Comparison of ENCODE assay signal across 17 cellular contexts in the genomic region with DNA sequence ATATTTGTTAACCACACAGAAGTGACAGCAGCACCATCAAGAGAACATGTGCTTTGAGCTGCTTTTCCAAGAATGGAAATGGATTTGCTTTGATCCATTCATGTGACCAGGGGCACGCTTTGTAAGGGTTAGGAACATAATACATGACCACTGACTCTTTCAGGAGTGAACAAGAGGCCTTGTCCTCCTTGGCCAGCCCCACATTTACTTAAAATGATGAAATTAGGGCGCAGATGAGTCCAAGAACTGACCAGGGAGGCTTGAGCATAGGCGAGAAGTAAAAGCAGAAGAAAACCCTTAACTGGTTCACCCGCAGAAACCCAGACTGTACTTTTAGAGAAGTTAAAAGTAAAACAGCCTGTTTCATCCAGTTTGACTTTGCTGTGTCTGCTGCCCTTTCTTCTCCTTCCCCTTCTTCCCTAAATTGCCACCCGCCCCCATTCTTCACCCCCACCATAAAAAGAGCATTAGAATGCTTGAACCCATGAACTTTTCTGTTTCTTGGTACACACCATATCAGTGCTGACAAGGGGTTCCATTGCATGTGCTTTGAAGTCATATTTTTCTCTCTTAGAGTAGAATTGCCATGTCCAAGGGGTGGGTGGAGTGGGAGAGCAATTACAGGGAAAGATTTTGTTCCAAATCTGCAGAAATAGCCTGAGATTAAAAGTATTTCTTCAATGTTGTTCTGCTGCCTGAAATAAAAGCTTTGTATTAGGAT. TPM values are rescaled to one million over a fixed set of nuclear protein-coding genes. Genes with fewer than 3 reads are reported as not detected.
DNase-seq lines count a peak whose midpoint lies in the region; ATAC-seq, FAIRE-seq and TF ChIP-seq lines count a peak whose summit lies in the region.
"Had no signal": no experiment of that assay in that cellular context is flagged by ENCODE, and none has a peak within 500 bp of the region (broad histone marks: within the 10 kb centered on the region; RNA-seq: fewer than 3 reads in every experiment).

No MANE protein-coding gene starts in this region.

- TF ChIP-seq CTCF in gastroesophageal sphincter (IDR thresholded peaks at IDR 0.05): no peak

- H3K4me3 ChIP-seq in gastroesophageal sphincter: no peak overlapping the region
- H3K4me3 ChIP-seq: prostate gland had no signal

- DNase-seq in GM12891 (ENCODE audit: insufficient read length, low spot score) (no peak), OCI-M1 (lab: John Stamatoyannopoulos, UW) (peak; percentile 88), superior temporal gyrus (ENCODE audit: extremely low spot score) (peak; percentile 37), NCI-H345 (lab: John Stamatoyannopoulos, UW) (no peak)
- no peak for DNase-seq in effector CD8-positive, alpha-beta T cell (lab: John Stamatoyannopoulos, UW)
- no peak for DNase-seq in central memory CD4-positive, alpha-beta T cell
- no peak for DNase-seq in activated naive CD8-positive, alpha-beta T cell treated with anti-CD3 and anti-CD28 coated beads, Interleukin-2, amount 50 U/mL, for 24 hours
- DNase-seq: activated CD4-positive, alpha-beta T cell treated with anti-CD3 and anti-CD28 coated beads for 36 hours; activated T-cell treated with anti-CD3 and anti-CD28 coated beads, Interleukin-2, amount 50 U/mL, for 24 hours; Karpas-422; NK-92 treated with Interleukin-12 subunit alpha and Interleukin-12 subunit beta, amount 100 ng/mL, for 24 hours; stimulated activated CD4-positive, alpha-beta T cell treated with anti-CD3 and anti-CD28 coated beads, Interleukin-2, amount 100 ng/mL, for 24 hours had no signal

- no peak for ATAC-seq in gastroesophageal sphincter
- no peak for ATAC-seq in activated naive CD8-positive, alpha-beta T cell treated with anti-CD3 and anti-CD28 coated beads, Interleukin-2, amount 50 U/mL, for 24 hours
- ATAC-seq: activated CD4-positive, alpha-beta T cell treated with anti-CD3 and anti-CD28 coated beads for 36 hours had no signal

- no peak overlapping the region for H3K27ac Mint-ChIP-seq in activated naive CD8-positive, alpha-beta T cell treated with anti-CD3 and anti-CD28 coated beads, Interleukin-2, amount 50 U/mL, for 24 hours
- H3K27ac Mint-ChIP-seq: activated CD4-positive, alpha-beta T cell treated with anti-CD3 and anti-CD28 coated beads for 36 hours; activated T-cell treated with anti-CD3 and anti-CD28 coated beads, Interleukin-2, amount 50 U/mL, for 24 hours had no signal

- H3K27ac ChIP-seq in gastroesophageal sphincter: peak overlapping the region in 3 of 4 donors; percentile 46 to 100 (median 99)
- H3K27ac ChIP-seq: C4-2B, prostate gland had no signal

- peaks cover 26% of the 10 kb centered on the region for H3K4me1 Mint-ChIP-seq in activated naive CD8-positive, alpha-beta T cell treated with anti-CD3 and anti-CD28 coated beads, Interleukin-2, amount 50 U/mL, for 24 hours

- no peaks in the 10 kb centered on the region for H3K27me3 ChIP-seq in gastroesophageal sphincter

- peaks cover 33% of the 10 kb centered on the region for H3K27me3 Mint-ChIP-seq in activated naive CD8-positive, alpha-beta T cell treated with anti-CD3 and anti-CD28 coated beads, Interleukin-2, amount 50 U/mL, for 24 hours

- H3K4me3 Mint-ChIP-seq in activated naive CD8-positive, alpha-beta T cell treated with anti-CD3 and anti-CD28 coated beads, Interleukin-2, amount 50 U/mL, for 24 hours: no peak overlapping the region
- H3K4me3 Mint-ChIP-seq: activated CD4-positive, alpha-beta T cell treated with anti-CD3 and anti-CD28 coated beads for 36 hours; activated T-cell treated with anti-CD3 and anti-CD28 coated beads, Interleukin-2, amount 50 U/mL, for 24 hours had no signal

- WGBS in gastroesophageal sphincter (ENCODE audit: low coverage in 1 of 2), 2 donors: 65 to 100% methylated on average over 2 to 4 of the region's 5 CpGs

- peaks cover 3% of the 10 kb centered on the region for H3K36me3 Mint-ChIP-seq in activated naive CD8-positive, alpha-beta T cell treated with anti-CD3 and anti-CD28 coated beads, Interleukin-2, amount 50 U/mL, for 24 hours (ENCODE audit: low read depth)

- TF ChIP-seq EP300 in gastroesophageal sphincter (IDR thresholded peaks at IDR 0.05): no peak

- peak; percentile 16 for FAIRE-seq in GM12891 (lab: Jason Lieb, UNC)

- H3K9me3 ChIP-seq in gastroesophageal sphincter: no peaks in the 10 kb centered on the region
- H3K9me3 ChIP-seq: prostate gland had no signal

- TF ChIP-seq POLR2A in GM12891 (IDR thresholded peaks at IDR 0.05; ENCODE audit: low read depth, low read length): no peak
- no peak for TF ChIP-seq POLR2A in gastroesophageal sphincter (IDR thresholded peaks at IDR 0.05)

- H3K9me3 Mint-ChIP-seq in activated naive CD8-positive, alpha-beta T cell treated with anti-CD3 and anti-CD28 coated beads, Interleukin-2, amount 50 U/mL, for 24 hours: no peaks in the 10 kb centered on the region
- H3K9me3 Mint-ChIP-seq: activated T-cell treated with anti-CD3 and anti-CD28 coated beads, Interleukin-2, amount 50 U/mL, for 24 hours had no signal

- H3K4me1 ChIP-seq in gastroesophageal sphincter: peaks cover 5 to 39% (median 8%) of the 10 kb centered on the region in 3 donors
- H3K4me1 ChIP-seq: prostate gland had no signal

- peaks cover 0 to 13% of the 10 kb centered on the region in 2 donors for H3K36me3 ChIP-seq in gastroesophageal sphincter
- H3K36me3 ChIP-seq: prostate gland had no signal

TF ChIP-seq in GM12891, 5 proteins besides CTCF, POLR2A, EP300 and RAD21:
- TF ChIP-seq SPI1 (IDR thresholded peaks at IDR 0.05; ENCODE audit: low read depth, low read length): no peak
- TF ChIP-seq POU2F2 (IDR thresholded peaks at IDR 0.05; ENCODE audit: low read depth, low read length): no peak
- TF ChIP-seq TAF1 (IDR thresholded peaks at IDR 0.05; ENCODE audit: low read depth, low read length): no peak
- no peak for TF ChIP-seq POLR2AphosphoS5 (IDR thresholded peaks at IDR 0.05; ENCODE audit: low read depth, low read length)
- TF ChIP-seq PAX5 (IDR thresholded peaks at IDR 0.05; ENCODE audit: insufficient read depth, low read length, severe bottlenecking): no peak

RNA-seq across cellular contexts. Expression of a gene that starts 2.6 kb away (rescaled TPM):
- polyA plus RNA-seq in GM12891 (2012; ENCODE audit: low read depth, missing spikeins): 90.3 TPM
- 1,000 to 10,000 TPM; 2,239 to 3,071 (median 2,830) TPM for total RNA-seq in gastroesophageal sphincter

RNA-seq across cellular contexts. Expression of a gene that starts 6.3 kb away (rescaled TPM):
- 0.03 TPM for polyA plus RNA-seq in GM12891 (2012; ENCODE audit: low read depth, missing spikeins)
- not detected for total RNA-seq in gastroesophageal sphincter
- total RNA-seq: activated CD4-positive, alpha-beta T cell treated with anti-CD3 and anti-CD28 coated beads for 36 hours; dermis microvascular lymphatic vessel endothelial cell; G401; prostate gland had no signal

RNA-seq across cellular contexts. Expression of a gene that starts 55.7 kb away (rescaled TPM):
- polyA plus RNA-seq in GM12891 (2012; ENCODE audit: low read depth, missing spikeins): not detected
- under 1 TPM in 1 of 4 donors, not detected in 3; 0.04 TPM for total RNA-seq in gastroesophageal sphincter
- total RNA-seq: activated CD4-positive, alpha-beta T cell treated with anti-CD3 and anti-CD28 coated beads for 36 hours; dermis microvascular lymphatic vessel endothelial cell; G401 had no signal

Comparison
In these comparisons a context has a peak if more than half of its experiments do, and no peak if none do; other contexts are left out.
1. DNase-seq: peak in OCI-M1 (single experiment) and superior temporal gyrus (single experiment); none in GM12891 (single experiment), NCI-H345 (single experiment), effector CD8-positive, alpha-beta T cell (single experiment), central memory CD4-positive, alpha-beta T cell (single experiment) and activated naive CD8-positive, alpha-beta T cell treated with anti-CD3 and anti-CD28 coated beads, Interleukin-2, amount 50 U/mL, for 24 hours (single experiment).